1 cellular context compared by ENCODE assay signal in genomic region chr4:32700838-32701237, GRCh38.
TF ChIP-seq lines count a peak whose summit lies in the region.

No MANE protein-coding gene starts in this region.

TF ChIP-seq in HepG2, 621 proteins besides CTCF, POLR2A, EP300 and RAD21 (continued from another document and continues in another):
- TF ChIP-seq CBFB (CRISPR knock-in tag; IDR thresholded peaks at IDR 0.05) (no peak), PHB2 (IDR thresholded peaks at IDR 0.05; ENCODE audit: partially characterized antibody) (no peak), EEA1 (CRISPR knock-in tag; IDR thresholded peaks at IDR 0.05; ENCODE audit: borderline replicate concordance) (no peak), ZFYVE20 (CRISPR knock-in tag; IDR thresholded peaks at IDR 0.05; ENCODE audit: borderline replicate concordance, low read depth) (no peak), NR1H2 (CRISPR knock-in tag; IDR thresholded peaks at IDR 0.05; ENCODE audit: borderline replicate concordance, low read depth) (no peak), ZNF619 (CRISPR knock-in tag; IDR thresholded peaks at IDR 0.05) (no peak), PHF8 (CRISPR knock-in tag; IDR thresholded peaks at IDR 0.05) (no peak), ZNF878 (CRISPR knock-in tag; IDR thresholded peaks at IDR 0.05) (no peak), POGK (CRISPR knock-in tag; conservative IDR thresholded peaks at IDR 0.05) (no peak), ZMYM3 (CRISPR knock-in tag; IDR thresholded peaks at IDR 0.05) (no peak), SOX5 (CRISPR knock-in tag; IDR thresholded peaks at IDR 0.05; ENCODE audit: borderline replicate concordance) (peak; percentile 86; the same call in 1 of the 2 replicates), HNF4A (CRISPR knock-in tag; IDR thresholded peaks at IDR 0.05) (peak; percentile 67), HMG20A (CRISPR knock-in tag; IDR thresholded peaks at IDR 0.05; ENCODE audit: borderline replicate concordance) (no peak), ZSCAN12 (CRISPR knock-in tag; IDR thresholded peaks at IDR 0.05) (no peak), ERF (CRISPR knock-in tag; IDR thresholded peaks at IDR 0.05) (no peak), HES4 (CRISPR knock-in tag; IDR thresholded peaks at IDR 0.05; ENCODE audit: borderline replicate concordance) (no peak), ZNF784 (CRISPR knock-in tag; IDR thresholded peaks at IDR 0.05; ENCODE audit: borderline replicate concordance) (no peak), MAFF (IDR thresholded peaks at IDR 0.05; ENCODE audit: low read depth, low read length) (no peak), ZSCAN29 (CRISPR knock-in tag; conservative IDR thresholded peaks at IDR 0.05) (no peak), KDM6A (CRISPR knock-in tag; IDR thresholded peaks at IDR 0.05; ENCODE audit: low read depth) (no peak), MEF2D (CRISPR knock-in tag; IDR thresholded peaks at IDR 0.05) (no peak), BCL6 (CRISPR knock-in tag; IDR thresholded peaks at IDR 0.05) (no peak), ZNF883 (CRISPR knock-in tag; IDR thresholded peaks at IDR 0.05; ENCODE audit: not compliant biosample characterization) (no peak), ARID5B (CRISPR knock-in tag; IDR thresholded peaks at IDR 0.05) (peak; percentile 59), FOXK2 (IDR thresholded peaks at IDR 0.05) (no peak), SAFB2 (CRISPR knock-in tag; IDR thresholded peaks at IDR 0.05; ENCODE audit: borderline replicate concordance, low read depth) (no peak), ZMYM4 (CRISPR knock-in tag; IDR thresholded peaks at IDR 0.05) (0 out of 2 replicates have a peak, but pooled peaks have one; percentile 23), ZFP1 (CRISPR knock-in tag; IDR thresholded peaks at IDR 0.05) (no peak), ZNF205 (CRISPR knock-in tag; IDR thresholded peaks at IDR 0.05) (no peak), KDM2A (CRISPR knock-in tag; IDR thresholded peaks at IDR 0.05; ENCODE audit: borderline replicate concordance, low read depth) (no peak), ZNF773 (CRISPR knock-in tag; IDR thresholded peaks at IDR 0.05; ENCODE audit: borderline replicate concordance) (no peak), THAP7 (CRISPR knock-in tag; IDR thresholded peaks at IDR 0.05) (no peak), ZFY (CRISPR knock-in tag; IDR thresholded peaks at IDR 0.05) (no peak), ATF4 (CRISPR knock-in tag; IDR thresholded peaks at IDR 0.05) (no peak), ZNF850 (CRISPR knock-in tag; conservative IDR thresholded peaks at IDR 0.05) (no peak), ZNF772 (CRISPR knock-in tag; IDR thresholded peaks at IDR 0.05) (no peak), ZBTB3 (CRISPR knock-in tag; IDR thresholded peaks at IDR 0.05; ENCODE audit: borderline replicate concordance, low read depth) (no peak), ZNF616 (CRISPR knock-in tag; IDR thresholded peaks at IDR 0.05; ENCODE audit: low read depth) (no peak), FOXP1 (IDR thresholded peaks at IDR 0.05) (no peak), FOXP1 (CRISPR knock-in tag; IDR thresholded peaks at IDR 0.05) (peak; percentile 49; the same call in 1 of the 2 replicates), ZHX1 (CRISPR knock-in tag; IDR thresholded peaks at IDR 0.05; ENCODE audit: low read depth) (no peak), ZBTB21 (CRISPR knock-in tag; IDR thresholded peaks at IDR 0.05) (no peak), SNAPC5 (CRISPR knock-in tag; IDR thresholded peaks at IDR 0.05; ENCODE audit: borderline replicate concordance) (no peak), PBX3 (CRISPR knock-in tag; IDR thresholded peaks at IDR 0.05; ENCODE audit: borderline replicate concordance) (no peak), HOXD1 (CRISPR knock-in tag; IDR thresholded peaks at IDR 0.05) (no peak), SP140L (CRISPR knock-in tag; IDR thresholded peaks at IDR 0.05; ENCODE audit: borderline replicate concordance) (no peak), TCF7 (IDR thresholded peaks at IDR 0.05; ENCODE audit: low read depth) (0 out of 2 replicates have a peak, but pooled peaks have one; percentile 18), SMAD3 (CRISPR knock-in tag; IDR thresholded peaks at IDR 0.05) (no peak), SKIL (CRISPR knock-in tag; IDR thresholded peaks at IDR 0.05; ENCODE audit: borderline replicate concordance) (no peak), HOXA3 (CRISPR knock-in tag; IDR thresholded peaks at IDR 0.05) (no peak), MLLT10 (CRISPR knock-in tag; IDR thresholded peaks at IDR 0.05) (no peak), ISX (CRISPR knock-in tag; conservative IDR thresholded peaks at IDR 0.05) (no peak), ZNF75D (CRISPR knock-in tag; IDR thresholded peaks at IDR 0.05; ENCODE audit: borderline replicate concordance) (no peak), ZBTB44 (CRISPR knock-in tag; IDR thresholded peaks at IDR 0.05) (no peak), NFKBIZ (CRISPR knock-in tag; IDR thresholded peaks at IDR 0.05) (no peak), TAF1 (CRISPR knock-in tag; IDR thresholded peaks at IDR 0.05) (no peak), ZNF253 (CRISPR knock-in tag; IDR thresholded peaks at IDR 0.05; ENCODE audit: borderline replicate concordance) (no peak), ZNF746 (CRISPR knock-in tag; IDR thresholded peaks at IDR 0.05) (no peak), ZSCAN22 (CRISPR knock-in tag; IDR thresholded peaks at IDR 0.05) (no peak), SOX6 (IDR thresholded peaks at IDR 0.05) (no peak), SOX6 (CRISPR knock-in tag; IDR thresholded peaks at IDR 0.05) (peak; percentile 87), MBD4 (IDR thresholded peaks at IDR 0.05; ENCODE audit: borderline replicate concordance, low read length) (no peak), MAFK (conservative IDR thresholded peaks at IDR 0.05 in 1 of 2, IDR thresholded peaks at IDR 0.05 in 1 of 2; ENCODE audit: low read length in 2 of 2) (no peak), HNRNPUL1 (IDR thresholded peaks at IDR 0.05; ENCODE audit: low read depth, low read length) (no peak)
